Comparison of ENCODE assay signal across 22 cellular contexts in the genomic region with DNA sequence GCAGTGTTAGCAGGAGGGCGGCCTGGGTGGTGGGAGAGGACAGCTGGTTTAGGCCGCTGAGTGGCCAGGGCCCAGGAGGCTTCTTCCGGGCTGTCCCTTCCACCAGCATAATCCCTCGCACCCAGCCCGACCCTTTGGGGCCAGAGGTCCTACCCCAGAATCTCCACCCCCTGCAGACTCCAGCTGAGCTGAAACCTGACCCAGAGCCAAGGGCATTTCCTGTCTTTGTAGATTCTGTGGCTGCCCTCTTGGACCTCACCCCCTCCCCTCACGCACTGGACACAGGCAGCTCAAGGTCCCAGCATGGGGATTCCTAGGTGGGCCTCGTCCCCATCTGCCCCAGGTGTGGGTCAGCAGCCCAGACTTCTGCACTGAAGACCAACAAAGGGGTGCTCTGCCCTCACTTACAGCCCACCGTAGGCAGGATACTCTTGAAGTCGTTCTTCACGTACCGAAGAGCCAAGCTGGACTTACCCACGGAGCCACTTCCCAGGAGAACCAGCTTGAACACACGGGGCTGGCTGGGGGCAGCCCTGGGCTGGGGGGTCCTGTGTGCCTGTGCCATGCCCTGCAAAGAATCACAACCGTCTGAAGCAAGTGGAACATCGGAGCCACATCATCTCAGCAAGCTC. TPM values are rescaled to one million over a fixed set of nuclear protein-coding genes. Genes with fewer than 3 reads are reported as not detected.
A peak's percentile ranks its signal among the peaks of the same experiment; 100 is the strongest.
DNase-seq lines count a peak whose midpoint lies in the region; ATAC-seq and TF ChIP-seq lines count a peak whose summit lies in the region.
"Had no signal": no experiment of that assay in that cellular context is flagged by ENCODE, and none has a peak within 500 bp of the region (broad histone marks: within the 10 kb centered on the region; RNA-seq: fewer than 3 reads in every experiment).

No MANE protein-coding gene starts in this region.

- H4K5ac ChIP-seq in mesendoderm (ENCODE audit: low read length), result no peak overlapping the region

- H3K4me1 Mint-ChIP-seq in WTC11, result peaks cover 62% of the 10 kb centered on the region
- no peaks in the 10 kb centered on the region for H3K4me1 Mint-ChIP-seq in stimulated activated effector memory CD8-positive, alpha-beta T cell treated with anti-CD3 and anti-CD28 coated beads, Interleukin-12 subunit alpha, Interleukin-12 subunit beta, amount 100 ng/mL, for 72 hours

- no peak overlapping the region for H3K4me2 ChIP-seq in mesendoderm (ENCODE audit: low read length)
- H3K4me2 ChIP-seq: SK-N-SH had no signal

- ATAC-seq in WTC11, result no peak
- peak; percentile 3 for ATAC-seq in left lobe of liver
- ATAC-seq in aorta (ENCODE audit: low FRiP score), result no peak
- ATAC-seq in stimulated activated effector memory CD8-positive, alpha-beta T cell treated with anti-CD3 and anti-CD28 coated beads, Interleukin-12 subunit alpha, Interleukin-12 subunit beta, amount 100 ng/mL, for 72 hours, result no peak
- ATAC-seq: CD8-positive, alpha-beta T cell had no signal

- H3K4me1 ChIP-seq in mesendoderm (ENCODE audit: control insufficient read depth, low read depth, low read length), result peaks cover 17% of the 10 kb centered on the region
- H3K4me1 ChIP-seq in aorta (ENCODE audit: control insufficient read depth in 1 of 2, insufficient read depth in 2 of 2, low read length in 2 of 2), result peaks cover 0 to 4% of the 10 kb centered on the region in 2 donors

- peak overlapping the region; percentile 87 for H2BK5ac ChIP-seq in mesendoderm (ENCODE audit: low read length)

- no peak overlapping the region for H3K27ac Mint-ChIP-seq in WTC11
- no peak overlapping the region for H3K27ac Mint-ChIP-seq in stimulated activated effector memory CD8-positive, alpha-beta T cell treated with anti-CD3 and anti-CD28 coated beads, Interleukin-12 subunit alpha, Interleukin-12 subunit beta, amount 100 ng/mL, for 72 hours
- H3K27ac Mint-ChIP-seq: CD8-positive, alpha-beta T cell had no signal

- POLR2A ChIA-PET in WTC11 (lab: Charles Lee), result interaction anchor here (0.6 kb wide), 1 partner anchor 179 kb away, joined by 4 read pairs; no protein-coding TSS in a partner anchor

- H3K36me3 ChIP-seq in mesendoderm (ENCODE audit: control insufficient read depth, insufficient read depth, low read length) (no peaks in the 10 kb centered on the region), aorta (ENCODE audit: control insufficient read depth in 1 of 2, insufficient read depth in 2 of 2, low read length in 1 of 2) (no peaks in the 10 kb centered on the region)

- peak overlapping the region; percentile 83 for H3K4me3 Mint-ChIP-seq in WTC11
- H3K4me3 Mint-ChIP-seq in stimulated activated effector memory CD8-positive, alpha-beta T cell treated with anti-CD3 and anti-CD28 coated beads, Interleukin-12 subunit alpha, Interleukin-12 subunit beta, amount 100 ng/mL, for 72 hours, result no peak overlapping the region
- H3K4me3 Mint-ChIP-seq: CD8-positive, alpha-beta T cell; H9 had no signal

- H3K9me3 ChIP-seq in aorta (ENCODE audit: control insufficient read depth, low read length), result no peaks in the 10 kb centered on the region
- H3K9me3 ChIP-seq: SK-N-SH had no signal

- H3K9me3 Mint-ChIP-seq in WTC11, result no peaks in the 10 kb centered on the region
- H3K9me3 Mint-ChIP-seq in stimulated activated effector memory CD8-positive, alpha-beta T cell treated with anti-CD3 and anti-CD28 coated beads, Interleukin-12 subunit alpha, Interleukin-12 subunit beta, amount 100 ng/mL, for 72 hours, result no peaks in the 10 kb centered on the region
- H3K9me3 Mint-ChIP-seq: CD8-positive, alpha-beta T cell had no signal

- no peak overlapping the region for H3K4me3 ChIP-seq in mesendoderm (ENCODE audit: low read length)
- no peak overlapping the region for H3K4me3 ChIP-seq in aorta (ENCODE audit: low read length in 2 of 2)

- no peak for TF ChIP-seq CTCF in WTC11 (IDR thresholded peaks at IDR 0.05)

- intact Hi-C loops in aorta (cut with DNase I), result no loop called here

- H3K4ac ChIP-seq in mesendoderm (ENCODE audit: low read depth, low read length), result peak overlapping the region; percentile 46

- H4K8ac ChIP-seq in mesendoderm (ENCODE audit: low read depth, low read length), result no peak overlapping the region

- H2BK120ac ChIP-seq in mesendoderm (ENCODE audit: low read depth, low read length), result peak overlapping the region; percentile 6

- CTCF ChIA-PET in WTC11 (lab: Charles Lee), result interaction anchor here (1.1 to 6.9 kb wide), 7 partner anchors 13 to 115 kb away, joined by 3 to 69 read pairs (median 5); no protein-coding TSS in a partner anchor

- DNase-seq in WTC11 (ENCODE audit: low spot score) (no peak), left lobe of liver (ENCODE audit: low spot score) (peak; percentile 60), mesendoderm (no peak), aorta (peak; percentile 37 to 45), NCI-H128 (lab: John Stamatoyannopoulos, UW; ENCODE audit: unreplicated experiment) (no peak)
- DNase-seq in activated CD4-positive, alpha-beta T cell treated with anti-CD3 and anti-CD28 coated beads for 48 hours, result no peak
- no peak for DNase-seq in stimulated activated effector memory CD8-positive, alpha-beta T cell treated with anti-CD3 and anti-CD28 coated beads, Interleukin-12 subunit alpha, Interleukin-12 subunit beta, amount 100 ng/mL, for 72 hours (ENCODE audit: low spot score in 2 of 2)
- DNase-seq: CD8-positive, alpha-beta T cell; DND-41; H9; KBM-7; NCI-H1092; NCI-H1436 treated with DMSO at 0.1 percent for 48 hours; NCI-H2029 treated with DMSO at 0.1 percent for 48 hours; NCI-H226; NCI-H510A treated with DMSO at 0.1 percent for 48 hours; NCI-H748 treated with DMSO at 0.1 percent for 48 hours; NK-92 treated with Interleukin-12 subunit alpha and Interleukin-12 subunit beta, amount 100 ng/mL, for 24 hours; SIG-M5; SK-N-SH had no signal

- H3K79me2 ChIP-seq in mesendoderm (ENCODE audit: control insufficient read depth, insufficient read depth, low read length), result peaks cover 53% of the 10 kb centered on the region

- peak overlapping the region; percentile 45 for H3K56ac ChIP-seq in mesendoderm (ENCODE audit: low read length)

- H3K18ac ChIP-seq in mesendoderm (ENCODE audit: low read length), result peak overlapping the region; percentile 12

- H3K79me1 ChIP-seq in mesendoderm (ENCODE audit: low read length), result peaks cover 1% of the 10 kb centered on the region

- H2BK15ac ChIP-seq in mesendoderm (replicated peaks; ENCODE audit: low read depth), result no peak overlapping the region

- H3K9ac ChIP-seq in mesendoderm (ENCODE audit: low read length), result peak overlapping the region; percentile 3
- H3K9ac ChIP-seq: SK-N-SH had no signal

- H3K27me3 ChIP-seq in mesendoderm (ENCODE audit: insufficient read depth, low read length, poor library complexity), result no peaks in the 10 kb centered on the region
- H3K27me3 ChIP-seq in aorta (ENCODE audit: control insufficient read depth in 1 of 2, insufficient read depth in 2 of 2, low read length in 1 of 2), result no peaks in the 10 kb centered on the region

- H2AK5ac ChIP-seq in mesendoderm (ENCODE audit: low read length), result peak overlapping the region; percentile 64

- H3K27me3 Mint-ChIP-seq in WTC11 (ENCODE audit: low read depth), result no peaks in the 10 kb centered on the region

- H3K36me3 Mint-ChIP-seq in WTC11, result peaks cover 31% of the 10 kb centered on the region
- H3K36me3 Mint-ChIP-seq in stimulated activated effector memory CD8-positive, alpha-beta T cell treated with anti-CD3 and anti-CD28 coated beads, Interleukin-12 subunit alpha, Interleukin-12 subunit beta, amount 100 ng/mL, for 72 hours, result peaks cover 5% of the 10 kb centered on the region
- H3K36me3 Mint-ChIP-seq: CD8-positive, alpha-beta T cell had no signal

- WGBS in mesendoderm (ENCODE audit: extremely low coverage, insufficient coverage, low lambda C conversion rate), result no CpG with 5 or more reads among the region's 15 CpGs
- 92% methylated on average over 15 of the region's 15 CpGs for WGBS in aorta, 2 donors

- peak overlapping the region; percentile 82 for H3K23ac ChIP-seq in mesendoderm (ENCODE audit: low read length)

- H3K27ac ChIP-seq in mesendoderm (ENCODE audit: low read depth, low read length), result no peak overlapping the region
- H3K27ac ChIP-seq in aorta (ENCODE audit: low read depth in 1 of 2, low read length in 2 of 2), result no peak overlapping the region
- H3K27ac ChIP-seq: RWPE1 had no signal

TF ChIP-seq in WTC11, 78 proteins besides CTCF, POLR2A, EP300 and RAD21 (continues in another document):
- TF ChIP-seq ZNF423 (CRISPR knock-in tag; IDR thresholded peaks at IDR 0.05) (no peak), IRF2 (CRISPR knock-in tag; IDR thresholded peaks at IDR 0.05; ENCODE audit: borderline replicate concordance, low read depth) (no peak), ZNF138 (CRISPR knock-in tag; conservative IDR thresholded peaks at IDR 0.05) (no peak)
- TF ChIP-seq, protein P1, sequence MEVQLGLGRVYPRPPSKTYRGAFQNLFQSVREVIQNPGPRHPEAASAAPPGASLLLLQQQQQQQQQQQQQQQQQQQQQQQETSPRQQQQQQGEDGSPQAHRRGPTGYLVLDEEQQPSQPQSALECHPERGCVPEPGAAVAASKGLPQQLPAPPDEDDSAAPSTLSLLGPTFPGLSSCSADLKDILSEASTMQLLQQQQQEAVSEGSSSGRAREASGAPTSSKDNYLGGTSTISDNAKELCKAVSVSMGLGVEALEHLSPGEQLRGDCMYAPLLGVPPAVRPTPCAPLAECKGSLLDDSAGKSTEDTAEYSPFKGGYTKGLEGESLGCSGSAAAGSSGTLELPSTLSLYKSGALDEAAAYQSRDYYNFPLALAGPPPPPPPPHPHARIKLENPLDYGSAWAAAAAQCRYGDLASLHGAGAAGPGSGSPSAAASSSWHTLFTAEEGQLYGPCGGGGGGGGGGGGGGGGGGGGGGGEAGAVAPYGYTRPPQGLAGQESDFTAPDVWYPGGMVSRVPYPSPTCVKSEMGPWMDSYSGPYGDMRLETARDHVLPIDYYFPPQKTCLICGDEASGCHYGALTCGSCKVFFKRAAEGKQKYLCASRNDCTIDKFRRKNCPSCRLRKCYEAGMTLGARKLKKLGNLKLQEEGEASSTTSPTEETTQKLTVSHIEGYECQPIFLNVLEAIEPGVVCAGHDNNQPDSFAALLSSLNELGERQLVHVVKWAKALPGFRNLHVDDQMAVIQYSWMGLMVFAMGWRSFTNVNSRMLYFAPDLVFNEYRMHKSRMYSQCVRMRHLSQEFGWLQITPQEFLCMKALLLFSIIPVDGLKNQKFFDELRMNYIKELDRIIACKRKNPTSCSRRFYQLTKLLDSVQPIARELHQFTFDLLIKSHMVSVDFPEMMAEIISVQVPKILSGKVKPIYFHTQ (CRISPR knock-in tag; IDR thresholded peaks at IDR 0.05), result no peak

RNA-seq across cellular contexts. Expression of a gene that starts 4.8 kb away (rescaled TPM):
- total RNA-seq in WTC11 (2021) (134 to 140 TPM (median 137 TPM) in 3 replicates), left lobe of liver (88.5 TPM), aorta (1 to 10 TPM; 3.7 to 4.5 TPM)
- 111 TPM for polyA plus RNA-seq in mesendoderm (2013, experiment 1 of 2)
- polyA plus RNA-seq in mesendoderm (2013, experiment 2 of 2), result 108 TPM
- 10 to 100 TPM; 11.1 to 22.3 TPM for polyA plus RNA-seq in aorta
- total RNA-seq: CD8-positive, alpha-beta T cell had no signal

RNA-seq across cellular contexts. Expression of a gene that starts 19.3 kb away (rescaled TPM):
- not detected in 3 replicates for total RNA-seq in WTC11 (2021)
- not detected for total RNA-seq in left lobe of liver
- not detected for polyA plus RNA-seq in mesendoderm (2013, experiment 1 of 2)
- polyA plus RNA-seq in mesendoderm (2013, experiment 2 of 2), result not detected
- not detected for total RNA-seq in aorta
- polyA plus RNA-seq in aorta, result not detected
- total RNA-seq: CD8-positive, alpha-beta T cell; H9 had no signal
- polyA plus RNA-seq: BJ, SK-N-SH had no signal

RNA-seq across cellular contexts. Expression of a gene that starts 41.7 kb away (rescaled TPM):
- 70.6 to 88.4 TPM (median 71.2 TPM) in 3 replicates for total RNA-seq in WTC11 (2021)
- 33.6 TPM for total RNA-seq in left lobe of liver
- polyA plus RNA-seq in mesendoderm (2013, experiment 1 of 2), result 86.5 TPM
- polyA plus RNA-seq in mesendoderm (2013, experiment 2 of 2), result 91.0 TPM
- 100 to 1,000 TPM; 234 to 348 TPM for total RNA-seq in aorta
- polyA plus RNA-seq in aorta, result 100 to 1,000 TPM; 100 to 105 TPM

Comparison
In these comparisons a context has a peak if more than half of its experiments do, and no peak if none do; other contexts are left out.
1. DNase-seq: peak in left lobe of liver (single experiment) and aorta (2 of 2); none in WTC11 (single experiment), mesendoderm (single experiment), activated CD4-positive, alpha-beta T cell treated with anti-CD3 and anti-CD28 coated beads for 48 hours (single experiment), NCI-H128 (single experiment) and stimulated activated effector memory CD8-positive, alpha-beta T cell treated with anti-CD3 and anti-CD28 coated beads, Interleukin-12 subunit alpha, Interleukin-12 subunit beta, amount 100 ng/mL, for 72 hours (0 of 2).
2. RNA of a gene that starts 4.8 kb away (total RNA-seq): 134 to 140 TPM in WTC11 and 88.5 TPM in left lobe of liver (single experiment); 3.7 to 4.5 TPM in aorta; every median in the first group is over 10 times any median in the second.